ENCODE assay signal across 9 cellular contexts in genomic region chr13:62142048-62142447, GRCh38.
"Had no signal": no experiment of that assay in that cellular context is flagged by ENCODE, and none has a peak within 500 bp of the region (broad histone marks: within the 10 kb centered on the region; RNA-seq: fewer than 3 reads in every experiment).

No MANE protein-coding gene starts in this region.

- H3K36me3 ChIP-seq: HAP-1 had no signal

- H3K4me2 ChIP-seq: GM23338, KMS-11 had no signal

- H3K27ac ChIP-seq: HL-60, KMS-11 had no signal

- DNase-seq: H7, HFFc6, Karpas-422, KBM-7 had no signal

- H3K4me3 ChIP-seq: GM23338, HAP-1 had no signal

- H3K9ac ChIP-seq: KMS-11 had no signal

- FAIRE-seq: HepG2 had no signal

- H2AFZ ChIP-seq: GM23338 had no signal
